ENCODE assay signal across 1 cellular context in genomic region chr10:70403483-70404035, GRCh38.
TF ChIP-seq lines count a peak whose summit lies in the region.

No MANE protein-coding gene starts in this region.

TF ChIP-seq in HEK293, 187 proteins besides CTCF, POLR2A, EP300 and RAD21 (continued from another document):
- TF ChIP-seq PRDM10 (tag by site-specific recombination; IDR thresholded peaks at IDR 0.05) (peak; percentile 70), ZNF549 (tag by site-specific recombination; IDR thresholded peaks at IDR 0.05) (no peak), ZNF157 (tag by site-specific recombination; IDR thresholded peaks at IDR 0.05) (no peak), PRDM1 (tag by site-specific recombination; IDR thresholded peaks at IDR 0.05) (peak; percentile 95), PATZ1 (tag by site-specific recombination; IDR thresholded peaks at IDR 0.05) (peak; percentile 76; the same call in 1 of the 2 replicates), ZNF394 (tag by site-specific recombination; IDR thresholded peaks at IDR 0.05; ENCODE audit: borderline replicate concordance) (0 out of 2 replicates have a peak, but pooled peaks have one; percentile 9), ZNF335 (tag by site-specific recombination; conservative IDR thresholded peaks at IDR 0.05) (peak; percentile 67; the same call in 1 of the 2 replicates), ZBTB21 (tag by site-specific recombination; IDR thresholded peaks at IDR 0.05) (0 out of 2 replicates have a peak, but pooled peaks have one; percentile 13), ZNF571 (tag by site-specific recombination; IDR thresholded peaks at IDR 0.05) (no peak), MEIS1 (CRISPR knock-in tag; IDR thresholded peaks at IDR 0.05; ENCODE audit: borderline replicate concordance) (no peak), ZNF776 (tag by site-specific recombination; IDR thresholded peaks at IDR 0.05; ENCODE audit: borderline replicate concordance) (no peak), ZNF639 (tag by site-specific recombination; IDR thresholded peaks at IDR 0.05) (0 out of 2 replicates have a peak, but pooled peaks have one; percentile 32), ZNF501 (tag by site-specific recombination; IDR thresholded peaks at IDR 0.05) (peak; percentile 40; the same call in 1 of the 2 replicates), FEZF1 (tag by site-specific recombination; IDR thresholded peaks at IDR 0.05) (no peak), PRDM6 (tag by site-specific recombination; IDR thresholded peaks at IDR 0.05) (no peak)
